ENCODE assay signal across 1 cellular context in the genomic region with DNA sequence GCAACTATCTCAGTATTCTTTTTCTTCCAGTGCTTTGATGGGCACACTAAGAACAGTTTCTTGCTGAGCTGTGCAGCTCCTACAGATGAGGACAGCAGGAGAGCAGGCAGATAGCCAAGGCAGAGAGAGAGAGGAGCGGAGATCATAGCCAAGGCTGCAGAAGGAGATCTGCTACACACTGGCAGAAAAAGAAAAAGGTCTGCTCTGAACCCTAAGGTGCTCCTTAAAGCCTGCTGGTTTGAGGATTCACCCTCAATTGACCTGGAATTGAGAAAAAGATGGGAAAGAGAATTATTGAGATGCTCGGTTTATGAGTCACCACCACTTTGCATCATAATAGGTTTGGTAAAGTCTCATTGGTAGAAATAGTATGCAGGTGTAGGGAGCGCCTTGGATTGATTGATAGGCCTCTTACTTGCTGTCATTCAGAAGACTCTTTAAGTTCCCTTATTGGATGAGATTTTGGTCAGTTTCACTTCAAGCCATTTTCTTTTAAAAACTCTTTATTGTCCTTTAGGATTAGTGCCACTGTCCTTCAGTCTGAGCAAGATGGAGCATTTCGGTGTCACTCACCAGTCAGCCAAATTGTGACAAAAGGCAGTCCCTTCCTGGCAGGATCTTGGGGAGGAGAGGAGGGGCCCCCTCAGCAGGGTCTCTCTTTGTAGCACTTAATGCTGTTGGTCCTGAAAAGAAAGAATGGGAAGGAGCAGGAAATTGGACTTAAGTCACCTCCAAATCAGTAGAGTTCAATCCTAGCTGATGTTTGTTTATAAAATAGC.
TF ChIP-seq lines count a peak whose summit lies in the region.

No MANE protein-coding gene starts in this region.

TF ChIP-seq in HCT116, 20 proteins besides CTCF, POLR2A, EP300 and RAD21 (continued from another document):
- TF ChIP-seq, protein P1, sequence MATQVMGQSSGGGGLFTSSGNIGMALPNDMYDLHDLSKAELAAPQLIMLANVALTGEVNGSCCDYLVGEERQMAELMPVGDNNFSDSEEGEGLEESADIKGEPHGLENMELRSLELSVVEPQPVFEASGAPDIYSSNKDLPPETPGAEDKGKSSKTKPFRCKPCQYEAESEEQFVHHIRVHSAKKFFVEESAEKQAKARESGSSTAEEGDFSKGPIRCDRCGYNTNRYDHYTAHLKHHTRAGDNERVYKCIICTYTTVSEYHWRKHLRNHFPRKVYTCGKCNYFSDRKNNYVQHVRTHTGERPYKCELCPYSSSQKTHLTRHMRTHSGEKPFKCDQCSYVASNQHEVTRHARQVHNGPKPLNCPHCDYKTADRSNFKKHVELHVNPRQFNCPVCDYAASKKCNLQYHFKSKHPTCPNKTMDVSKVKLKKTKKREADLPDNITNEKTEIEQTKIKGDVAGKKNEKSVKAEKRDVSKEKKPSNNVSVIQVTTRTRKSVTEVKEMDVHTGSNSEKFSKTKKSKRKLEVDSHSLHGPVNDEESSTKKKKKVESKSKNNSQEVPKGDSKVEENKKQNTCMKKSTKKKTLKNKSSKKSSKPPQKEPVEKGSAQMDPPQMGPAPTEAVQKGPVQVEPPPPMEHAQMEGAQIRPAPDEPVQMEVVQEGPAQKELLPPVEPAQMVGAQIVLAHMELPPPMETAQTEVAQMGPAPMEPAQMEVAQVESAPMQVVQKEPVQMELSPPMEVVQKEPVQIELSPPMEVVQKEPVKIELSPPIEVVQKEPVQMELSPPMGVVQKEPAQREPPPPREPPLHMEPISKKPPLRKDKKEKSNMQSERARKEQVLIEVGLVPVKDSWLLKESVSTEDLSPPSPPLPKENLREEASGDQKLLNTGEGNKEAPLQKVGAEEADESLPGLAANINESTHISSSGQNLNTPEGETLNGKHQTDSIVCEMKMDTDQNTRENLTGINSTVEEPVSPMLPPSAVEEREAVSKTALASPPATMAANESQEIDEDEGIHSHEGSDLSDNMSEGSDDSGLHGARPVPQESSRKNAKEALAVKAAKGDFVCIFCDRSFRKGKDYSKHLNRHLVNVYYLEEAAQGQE (IDR thresholded peaks at IDR 0.05; ENCODE audit: low read depth): no peak
- TF ChIP-seq SIN3A (IDR thresholded peaks at IDR 0.05; ENCODE audit: low read depth) (no peak), EGR1 (IDR thresholded peaks at IDR 0.05; ENCODE audit: low read depth) (no peak)
